Comparison of ENCODE assay signal across 1 cellular context in the genomic region with DNA sequence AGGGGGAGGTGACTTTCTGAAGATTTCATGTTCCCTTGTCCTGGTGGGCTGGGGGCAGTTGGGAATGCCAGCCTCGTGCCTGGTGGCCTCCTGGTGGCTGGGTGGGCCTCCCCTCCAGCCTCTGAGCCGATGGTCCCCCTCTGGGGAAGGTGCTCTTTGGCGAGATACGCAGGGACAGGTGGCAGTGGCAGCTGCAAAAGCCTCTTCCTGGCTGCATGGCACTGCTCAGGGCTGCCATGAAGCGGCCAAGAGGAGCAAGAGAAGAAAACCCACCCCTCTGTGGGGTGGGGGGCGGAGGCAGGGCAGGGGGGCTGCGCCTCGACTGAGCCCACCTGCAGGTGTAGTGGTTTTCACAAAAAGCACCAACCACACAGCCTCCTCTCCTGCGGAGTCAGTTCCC.
TF ChIP-seq lines count a peak whose summit lies in the region.

No MANE protein-coding gene starts in this region.

TF ChIP-seq in IMR-90, 13 proteins besides CTCF, POLR2A, EP300 and RAD21:
- TF ChIP-seq RFX5 (IDR thresholded peaks at IDR 0.05; ENCODE audit: low read depth, low read length), result no peak
TF ChIP-seq in IMR-90: peak in this region for 0.
